Comparison of ENCODE assay signal across 1 cellular context in genomic region chr13:28685114-28685513, GRCh38.
TF ChIP-seq lines count a peak whose summit lies in the region.

No MANE protein-coding gene starts in this region.

TF ChIP-seq in H1, 55 proteins besides CTCF, POLR2A, EP300 and RAD21:
- no peak for TF ChIP-seq TEAD4 (IDR thresholded peaks at IDR 0.05; ENCODE audit: low read depth, low read length)
- no peak for TF ChIP-seq BRCA1 (IDR thresholded peaks at IDR 0.05; ENCODE audit: low read depth, low read length)
- no peak for TF ChIP-seq NANOG (IDR thresholded peaks at IDR 0.05; ENCODE audit: insufficient read depth, low read depth, low read length, poor library complexity, severe bottlenecking)
- no peak for TF ChIP-seq GTF2F1 (IDR thresholded peaks at IDR 0.05; ENCODE audit: borderline replicate concordance, low read depth, low read length)
- no peak for TF ChIP-seq ASH2L (IDR thresholded peaks at IDR 0.05; ENCODE audit: low read length)
- TF ChIP-seq CHD7 (IDR thresholded peaks at IDR 0.05; ENCODE audit: insufficient replicate concordance, low read length) = no peak
- no peak for TF ChIP-seq KDM1A (IDR thresholded peaks at IDR 0.05; ENCODE audit: borderline replicate concordance, low read length)
- TF ChIP-seq KDM4A (IDR thresholded peaks at IDR 0.05; ENCODE audit: low read depth, low read length, severe bottlenecking) = no peak
